ENCODE assay signal across 1 cellular context in genomic region chr12:14257734-14258467, GRCh38.
TF ChIP-seq lines count a peak whose summit lies in the region.

No MANE protein-coding gene starts in this region.

TF ChIP-seq in WTC11, 78 proteins besides CTCF, POLR2A, EP300 and RAD21 (continued from another document):
- TF ChIP-seq AFF4 (CRISPR knock-in tag; IDR thresholded peaks at IDR 0.05; ENCODE audit: borderline replicate concordance), result no peak
- no peak for TF ChIP-seq ZNF425 (CRISPR knock-in tag; conservative IDR thresholded peaks at IDR 0.05)
- TF ChIP-seq MYBL2 (CRISPR knock-in tag; IDR thresholded peaks at IDR 0.05), result peak; percentile 79; the same call in 1 of the 2 replicates
- no peak for TF ChIP-seq JAZF1 (CRISPR knock-in tag; IDR thresholded peaks at IDR 0.05)
- TF ChIP-seq USF2 (CRISPR knock-in tag; IDR thresholded peaks at IDR 0.05), result peak; percentile 41; the same call in 1 of the 2 replicates
- 0 out of 2 replicates have a peak, but pooled peaks have one; percentile 40 for TF ChIP-seq E2F1 (CRISPR knock-in tag; IDR thresholded peaks at IDR 0.05)
- TF ChIP-seq JUN (CRISPR knock-in tag; IDR thresholded peaks at IDR 0.05), result no peak
- TF ChIP-seq ZNF396 (CRISPR knock-in tag; IDR thresholded peaks at IDR 0.05; ENCODE audit: borderline replicate concordance), result no peak
- peak; percentile 57 for TF ChIP-seq MAX (CRISPR knock-in tag; IDR thresholded peaks at IDR 0.05)
- no peak; the same call in 1 of the 2 replicates for TF ChIP-seq KAT7 (CRISPR knock-in tag; IDR thresholded peaks at IDR 0.05; ENCODE audit: borderline replicate concordance)
- TF ChIP-seq MLX (CRISPR knock-in tag; IDR thresholded peaks at IDR 0.05), result no peak
- TF ChIP-seq STAT6 (CRISPR knock-in tag; conservative IDR thresholded peaks at IDR 0.05; ENCODE audit: low read depth), result 0 out of 2 replicates have a peak, but pooled peaks have one; percentile 61
- TF ChIP-seq ZSCAN18 (CRISPR knock-in tag; IDR thresholded peaks at IDR 0.05), result no peak
- TF ChIP-seq ZNF671 (CRISPR knock-in tag; IDR thresholded peaks at IDR 0.05), result no peak
- TF ChIP-seq MXD4 (CRISPR knock-in tag; IDR thresholded peaks at IDR 0.05; ENCODE audit: borderline replicate concordance), result no peak
- TF ChIP-seq ZMAT4 (CRISPR knock-in tag; IDR thresholded peaks at IDR 0.05), result no peak
- TF ChIP-seq ESRRA (CRISPR knock-in tag; IDR thresholded peaks at IDR 0.05; ENCODE audit: borderline replicate concordance), result no peak
- peak; percentile 97 for TF ChIP-seq ZNF281 (CRISPR knock-in tag; IDR thresholded peaks at IDR 0.05)
- TF ChIP-seq ZNF512 (CRISPR knock-in tag; IDR thresholded peaks at IDR 0.05; ENCODE audit: borderline replicate concordance), result no peak
- TF ChIP-seq ZNF317 (CRISPR knock-in tag; IDR thresholded peaks at IDR 0.05; ENCODE audit: borderline replicate concordance, low read depth), result no peak
- TF ChIP-seq ATF3 (CRISPR knock-in tag; conservative IDR thresholded peaks at IDR 0.05), result no peak
TF ChIP-seq in WTC11: peak in this region for 20.
